In genomic region chr6:11207199-11207968, GRCh38 we compare ENCODE assay signal across 8 cellular contexts. TPM values are rescaled to one million over a fixed set of nuclear protein-coding genes. Genes with fewer than 3 reads are reported as not detected.
DNase-seq lines count a peak whose midpoint lies in the region; ATAC-seq and TF ChIP-seq lines count a peak whose summit lies in the region.

No MANE protein-coding gene starts in this region.

- no peak for TF ChIP-seq CTCF in psoas muscle (IDR thresholded peaks at IDR 0.05)

- no peaks in the 10 kb centered on the region for H3K27me3 ChIP-seq in psoas muscle (ENCODE audit: insufficient read depth in 3 of 3, low read length in 2 of 3)

- H3K4me1 ChIP-seq in psoas muscle, result peaks cover 38% of the 10 kb centered on the region

- no peak overlapping the region for H3K4me3 ChIP-seq in psoas muscle

- ATAC-seq in psoas muscle, result peak; percentile 84 to 93 (median 90)
- no peak for ATAC-seq in GM18907 (IDR thresholded peaks at IDR 0.05; ENCODE audit: unreplicated experiment)

- WGBS in psoas muscle, 3 donors, result 50 to 57% (median 55%) methylated on average over 5 of the region's 5 CpGs

- peak overlapping the region; percentile 60 for H3K27ac ChIP-seq in psoas muscle

- DNase-seq in HCEC 1CT (peak; percentile 99), SKM-1 treated with dmso at 0.1 percent for 144 hours (lab: John Stamatoyannopoulos, UW; ENCODE audit: unreplicated experiment) (peak; percentile 90), foreskin melanocyte (peak; percentile 87), psoas muscle (no peak), COR-L47 (lab: John Stamatoyannopoulos, UW) (no peak), ecto neural progenitor cell (ENCODE audit: low spot score) (no peak), DMS153 (lab: John Stamatoyannopoulos, UW) (no peak)

- intact Hi-C loops in psoas muscle (cut with DNase I), result no loop called here

- no peaks in the 10 kb centered on the region for H3K9me3 ChIP-seq in psoas muscle

- H3K36me3 ChIP-seq in psoas muscle (ENCODE audit: insufficient read depth in 1 of 2, low read depth in 1 of 2), result no peaks in the 10 kb centered on the region

RNA-seq across cellular contexts. Expression of gene NEDD9, which starts 25.1 kb away (rescaled TPM):
- 10 to 100 TPM; 11.2 to 15.7 (median 12.8) TPM for total RNA-seq in psoas muscle
- 10 to 100 TPM in 1 of 3 donors, 1 to 10 TPM in 2; 9.0 to 11.0 (median 10.0) TPM for polyA plus RNA-seq in psoas muscle

Comparison
In these comparisons a context has a peak if more than half of its experiments do, and no peak if none do; other contexts are left out.
1. DNase-seq: peak in HCEC 1CT (single experiment), SKM-1 treated with dmso at 0.1 percent for 144 hours (single experiment) and foreskin melanocyte (single experiment); none in psoas muscle (0 of 2), COR-L47 (single experiment), ecto neural progenitor cell (single experiment) and DMS153 (single experiment).